In genomic region chr2:240999001-240999791, GRCh38 we compare ENCODE assay signal across 8 cellular contexts. TPM values are rescaled to one million over a fixed set of nuclear protein-coding genes. Genes with fewer than 3 reads are reported as not detected.
A peak's percentile ranks its signal among the peaks of the same experiment; 100 is the strongest.
DNase-seq lines count a peak whose midpoint lies in the region; ATAC-seq and TF ChIP-seq lines count a peak whose summit lies in the region.

No MANE protein-coding gene starts in this region.

- WGBS in psoas muscle, 3 donors, result 4 to 10% (median 10%) methylated on average over 32 to 69 of the region's 70 CpGs

- peaks cover 8 to 16% of the 10 kb centered on the region in 2 donors for H3K36me3 ChIP-seq in psoas muscle (ENCODE audit: insufficient read depth in 1 of 2, low read depth in 1 of 2)

- H3K27ac Mint-ChIP-seq in activated T-cell treated with anti-CD3 and anti-CD28 coated beads, Interleukin-2, amount 50 U/mL, for 24 hours, result no peak overlapping the region

- peak; percentile 20 to 51 for ATAC-seq in left cardiac atrium
- peak; percentile 26 to 50 (median 34) for ATAC-seq in psoas muscle
- ATAC-seq in GM19023 (IDR thresholded peaks at IDR 0.05; ENCODE audit: unreplicated experiment), result no peak

- H3K27ac ChIP-seq in psoas muscle, result peak overlapping the region; percentile 98

- peaks cover 48% of the 10 kb centered on the region for H3K4me1 ChIP-seq in psoas muscle

- H3K27me3 Mint-ChIP-seq in activated T-cell treated with anti-CD3 and anti-CD28 coated beads, Interleukin-2, amount 50 U/mL, for 24 hours, result peaks cover 28% of the 10 kb centered on the region

- intact Hi-C loops in left cardiac atrium (cut with DNase I), result loop anchor here in 1 of 2 donors (10.0 kb wide), 1 partner anchor 84 kb away; no protein-coding TSS in a partner anchor
- intact Hi-C loops in psoas muscle (cut with DNase I), result loop anchor here in 1 of 2 donors (10.0 kb wide), 1 partner anchor 414 kb away; the partner anchor contains the start of gene CAPN10

- peaks cover 18% of the 10 kb centered on the region for H3K4me1 Mint-ChIP-seq in activated T-cell treated with anti-CD3 and anti-CD28 coated beads, Interleukin-2, amount 50 U/mL, for 24 hours (ENCODE audit: low read depth)

- peaks cover 9% of the 10 kb centered on the region for H3K9me3 ChIP-seq in psoas muscle

- H3K4me3 ChIP-seq in psoas muscle, result peak overlapping the region; percentile 85

- peaks cover 11% of the 10 kb centered on the region for H3K9me3 Mint-ChIP-seq in activated T-cell treated with anti-CD3 and anti-CD28 coated beads, Interleukin-2, amount 50 U/mL, for 24 hours

- peak overlapping the region; percentile 1 for H3K4me3 Mint-ChIP-seq in activated T-cell treated with anti-CD3 and anti-CD28 coated beads, Interleukin-2, amount 50 U/mL, for 24 hours

- DNase-seq in EH (ENCODE audit: low read depth) (peak; percentile 41), left cardiac atrium (peak; percentile 50), psoas muscle (peak; percentile 60 to 80), occipital lobe (lab: John Stamatoyannopoulos, UW) (no peak), cerebellar cortex (ENCODE audit: low spot score) (no peak), NOMO-1 treated with DMSO at 0.1 percent for 48 hours (lab: John Stamatoyannopoulos, UW; ENCODE audit: unreplicated experiment) (no peak)
- DNase-seq in activated T-cell treated with anti-CD3 and anti-CD28 coated beads, Interleukin-2, amount 50 U/mL, for 24 hours, result no peak

- H3K36me3 Mint-ChIP-seq in activated T-cell treated with anti-CD3 and anti-CD28 coated beads, Interleukin-2, amount 50 U/mL, for 24 hours (ENCODE audit: low read depth), result peaks cover 7% of the 10 kb centered on the region

- no peaks in the 10 kb centered on the region for H3K27me3 ChIP-seq in psoas muscle (ENCODE audit: insufficient read depth in 3 of 3, low read length in 2 of 3)

- no peak for TF ChIP-seq CTCF in psoas muscle (IDR thresholded peaks at IDR 0.05)

RNA-seq across cellular contexts. Expression of gene SNED1, which starts 0.8 kb away (rescaled TPM):
- 10 to 100 TPM; 12.2 to 31.9 TPM for total RNA-seq in left cardiac atrium
- total RNA-seq in psoas muscle, result 10 to 100 TPM in 2 of 4 donors, 1 to 10 TPM in 2; 8.6 to 36.9 (median 11.1) TPM
- 1 to 10 TPM; 7.8 to 9.2 (median 9.2) TPM for polyA plus RNA-seq in psoas muscle
- total RNA-seq in occipital lobe, result 3.3 TPM

Comparison
In these comparisons a context has a peak if more than half of its experiments do, and no peak if none do; other contexts are left out.
1. DNase-seq: peak in EH (single experiment), left cardiac atrium (single experiment) and psoas muscle (2 of 2); none in activated T-cell treated with anti-CD3 and anti-CD28 coated beads, Interleukin-2, amount 50 U/mL, for 24 hours (single experiment), occipital lobe (single experiment), cerebellar cortex (single experiment) and NOMO-1 treated with DMSO at 0.1 percent for 48 hours (single experiment).